13 cellular contexts compared by ENCODE assay signal in genomic region chr2:236764716-236765115, GRCh38.
DNase-seq lines count a peak whose midpoint lies in the region; ATAC-seq and TF ChIP-seq lines count a peak whose summit lies in the region.
"Had no signal": no experiment of that assay in that cellular context is flagged by ENCODE, and none has a peak within 500 bp of the region (broad histone marks: within the 10 kb centered on the region; RNA-seq: fewer than 3 reads in every experiment).

No MANE protein-coding gene starts in this region.

- peak overlapping the region; percentile 0; the same call in 1 of the 2 replicates for H3K27ac ChIP-seq in C4-2B
- no peak overlapping the region for H3K27ac ChIP-seq in mesenchymal stem cell (ENCODE audit: low read length, poor library complexity, severe bottlenecking)
- H3K27ac ChIP-seq: 22Rv1 had no signal

- H2BK15ac ChIP-seq in mesenchymal stem cell (ENCODE audit: low read depth, poor library complexity, severe bottlenecking) = no peak overlapping the region

- no peak overlapping the region for H2BK120ac ChIP-seq in mesenchymal stem cell (ENCODE audit: low read depth, low read length)

- H3K4me1 ChIP-seq in mesenchymal stem cell (ENCODE audit: control insufficient read depth, insufficient read depth, low read depth, low read length) = peaks cover 14% of the 10 kb centered on the region
- H3K4me1 ChIP-seq: Caco-2 had no signal

- no peak overlapping the region for H2AK5ac ChIP-seq in mesenchymal stem cell (ENCODE audit: low read length, severe bottlenecking)

- DNase-seq in DMS79 treated with DMSO at 0.1 percent for 48 hours (lab: John Stamatoyannopoulos, UW) (peak; percentile 23), DMS79 (lab: John Stamatoyannopoulos, UW) (no peak), epithelial cell of esophagus (ENCODE audit: low read depth) (peak; percentile 87), neural crest cell (ENCODE audit: low read depth, low spot score) (no peak), mesenchymal stem cell (no peak), sciatic nerve (ENCODE audit: low spot score) (no peak)
- DNase-seq: CD8-positive, alpha-beta memory T cell; H9 had no signal

- no peak overlapping the region for H2AFZ ChIP-seq in mesenchymal stem cell (ENCODE audit: low read depth, low read length)
- H2AFZ ChIP-seq: GM23338 had no signal

- peaks cover 4% of the 10 kb centered on the region for H3K36me3 Mint-ChIP-seq in neural crest cell (ENCODE audit: low read depth)
- H3K36me3 Mint-ChIP-seq: CD8-positive, alpha-beta memory T cell had no signal

- H3K4ac ChIP-seq in mesenchymal stem cell (ENCODE audit: low read depth in 1 of 2, low read length in 2 of 2) = no peak overlapping the region

- 94% methylated on average over 2 of the region's 2 CpGs for WGBS in mesenchymal stem cell

- no peak overlapping the region for H4K8ac ChIP-seq in mesenchymal stem cell (ENCODE audit: low read length)

- TF ChIP-seq CTCF in C4-2B (conservative IDR thresholded peaks at IDR 0.05) (no peak), epithelial cell of esophagus (IDR thresholded peaks at IDR 0.05; ENCODE audit: insufficient read depth, low read depth, low read length, missing control alignments) (no peak), neural crest cell (conservative IDR thresholded peaks at IDR 0.05) (no peak)

- peaks cover 10% of the 10 kb centered on the region for H3K4me1 Mint-ChIP-seq in neural crest cell
- H3K4me1 Mint-ChIP-seq: CD8-positive, alpha-beta memory T cell had no signal

- no peak overlapping the region for H3K23ac ChIP-seq in mesenchymal stem cell (ENCODE audit: low read length in 2 of 2)

- peak overlapping the region in 1 of 2 experiments; percentile 37 for H2BK12ac ChIP-seq in mesenchymal stem cell (ENCODE audit: low read length in 2 of 2)

- H3K27ac Mint-ChIP-seq in neural crest cell (ENCODE audit: unreplicated experiment) = peak overlapping the region; percentile 17
- H3K27ac Mint-ChIP-seq: CD8-positive, alpha-beta memory T cell; GM23338; H9 had no signal

- no peaks in the 10 kb centered on the region for H3K27me3 Mint-ChIP-seq in neural crest cell (ENCODE audit: low read depth)

- H3K36me3 ChIP-seq in mesenchymal stem cell (ENCODE audit: control insufficient read depth in 1 of 2, insufficient read depth in 2 of 2, low read depth in 1 of 2, low read length in 2 of 2) = no peaks in the 10 kb centered on the region

- H3K9ac ChIP-seq in mesenchymal stem cell (ENCODE audit: low read length) = no peak overlapping the region

- no peaks in the 10 kb centered on the region for H3K79me1 ChIP-seq in mesenchymal stem cell (replicated peaks; ENCODE audit: low read length, poor library complexity, severe bottlenecking)

- H2BK5ac ChIP-seq in mesenchymal stem cell (ENCODE audit: low read depth, low read length, poor library complexity, severe bottlenecking) = no peak overlapping the region

- no peak overlapping the region for H4K91ac ChIP-seq in mesenchymal stem cell (ENCODE audit: low read length)

- no peak overlapping the region for H3K4me2 ChIP-seq in mesenchymal stem cell (ENCODE audit: low read length, poor library complexity, severe bottlenecking)
- H3K4me2 ChIP-seq: GM23338 had no signal

- H3K4me3 Mint-ChIP-seq in neural crest cell = no peak overlapping the region
- H3K4me3 Mint-ChIP-seq: CD8-positive, alpha-beta memory T cell; GM23338; H9 had no signal

- peaks cover 11% of the 10 kb centered on the region for H3K9me3 Mint-ChIP-seq in neural crest cell

- ATAC-seq in HG02642 (IDR thresholded peaks at IDR 0.05; ENCODE audit: poor library complexity, unreplicated experiment) (no peak), sciatic nerve (no peak)
- ATAC-seq: GM23338 had no signal

- peaks cover 19% of the 10 kb centered on the region for H3K9me3 ChIP-seq in mesenchymal stem cell (ENCODE audit: control insufficient read depth, low read length)
- H3K9me3 ChIP-seq: Caco-2 had no signal

- H3K14ac ChIP-seq in mesenchymal stem cell (ENCODE audit: low read length in 2 of 2) = no peak overlapping the region

- no peaks in the 10 kb centered on the region for H3K27me3 ChIP-seq in mesenchymal stem cell (ENCODE audit: control insufficient read depth in 1 of 2, insufficient read depth in 1 of 2, low read length in 2 of 2)

- no peak overlapping the region for H3K18ac ChIP-seq in mesenchymal stem cell (ENCODE audit: low read depth in 1 of 2, low read length in 2 of 2)

- intact Hi-C loops in sciatic nerve (cut with DNase I) = no loop called here

- H3K4me3 ChIP-seq in epithelial cell of esophagus (ENCODE audit: low read length) (no peak overlapping the region), mesenchymal stem cell (ENCODE audit: insufficient read depth in 1 of 2, low read depth in 1 of 2, low read length in 2 of 2) (no peak overlapping the region)
- H3K4me3 ChIP-seq: GM23338 had no signal

Comparison
In these comparisons a context has a peak if more than half of its experiments do, and no peak if none do; other contexts are left out.
1. DNase-seq: peak in DMS79 treated with DMSO at 0.1 percent for 48 hours (single experiment) and epithelial cell of esophagus (single experiment); none in DMS79 (single experiment), neural crest cell (single experiment), mesenchymal stem cell (single experiment) and sciatic nerve (single experiment).